Comparison of ENCODE assay signal across 11 cellular contexts in the genomic region with DNA sequence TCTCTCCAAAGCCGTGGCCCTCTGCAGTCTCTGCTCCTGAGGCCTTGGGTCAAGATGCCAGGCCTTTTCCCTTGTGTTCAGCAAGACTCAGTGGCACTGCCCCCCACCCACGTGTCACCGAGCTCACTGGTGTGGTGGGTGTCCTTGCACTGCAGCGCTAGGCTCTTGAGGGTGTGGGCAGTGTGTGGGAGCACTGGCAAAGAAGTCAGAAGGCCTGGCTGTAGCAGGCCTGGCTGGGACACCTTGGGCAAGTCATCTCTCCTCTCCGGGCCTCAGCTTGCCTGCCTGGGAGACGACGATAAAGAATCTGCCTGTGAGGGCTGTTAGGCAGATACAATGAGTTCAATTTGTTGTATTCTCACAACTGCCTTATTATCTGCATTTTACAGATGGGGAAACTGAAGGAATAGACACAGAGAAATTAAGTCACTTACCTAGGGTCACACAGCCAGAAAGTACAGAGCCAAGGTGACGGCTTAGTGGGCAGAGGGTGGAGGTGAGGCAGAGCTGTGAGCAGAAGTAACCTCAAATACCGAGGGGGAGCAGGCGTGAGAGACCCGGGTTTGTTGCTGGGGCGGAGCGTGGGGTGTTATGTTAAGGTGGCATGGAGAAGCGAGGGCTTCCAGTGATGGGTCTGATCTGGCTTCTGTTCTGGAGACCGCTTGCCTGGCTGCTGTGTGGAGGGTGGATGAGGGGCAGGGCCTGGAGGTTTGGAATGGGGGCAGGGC. TPM values are rescaled to one million over a fixed set of nuclear protein-coding genes. Genes with fewer than 3 reads are reported as not detected.
DNase-seq lines count a peak whose midpoint lies in the region; ATAC-seq, FAIRE-seq and TF ChIP-seq lines count a peak whose summit lies in the region.
"Had no signal": no experiment of that assay in that cellular context is flagged by ENCODE, and none has a peak within 500 bp of the region (broad histone marks: within the 10 kb centered on the region; RNA-seq: fewer than 3 reads in every experiment).

No MANE protein-coding gene starts in this region.

- H3K79me2 ChIP-seq in DND-41 (ENCODE audit: insufficient read depth, low read length) (peaks cover 27% of the 10 kb centered on the region), endothelial cell of umbilical vein (ENCODE audit: control insufficient read depth, insufficient read depth, low read length) (peaks cover 9% of the 10 kb centered on the region)

- dilution Hi-C loops in endothelial cell of umbilical vein (cut with MboI; ENCODE audit: extremely low pct_ligation_motif_present, low sequenced_read_pairs), result no loop called here

- intact Hi-C loops in endothelial cell of umbilical vein (cut with micrococcal nuclease), result no loop called here
- intact Hi-C loops in psoas muscle (cut with DNase I), result loop anchor here (5.0 kb wide), 2 partner anchors 36 to 76 kb away; a partner anchor contains a TSS

- no peak for FAIRE-seq in endothelial cell of umbilical vein (lab: Jason Lieb, UNC)
- no peak for FAIRE-seq in urothelium cell line (lab: Jason Lieb, UNC)

- no peaks in the 10 kb centered on the region for H3K27me3 ChIP-seq in DND-41 (ENCODE audit: insufficient read depth, low read length, poor library complexity)
- H3K27me3 ChIP-seq in WERI-Rb-1 (ENCODE audit: insufficient read depth, low read depth, severe bottlenecking), result no peaks in the 10 kb centered on the region
- H3K27me3 ChIP-seq in endothelial cell of umbilical vein (ENCODE audit: control insufficient read depth in 2 of 2, insufficient read depth in 2 of 2, low read length in 2 of 2), result no peaks in the 10 kb centered on the region
- no peaks in the 10 kb centered on the region for H3K27me3 ChIP-seq in psoas muscle (ENCODE audit: insufficient read depth in 3 of 3, low read length in 2 of 3)
- H3K27me3 ChIP-seq: foreskin keratinocyte had no signal

- BruUV-seq in endothelial cell of umbilical vein (replicated peaks; lab: Mats Ljungman, UMichigan), result no TSS peak

- POLR2A ChIA-PET in endothelial cell of umbilical vein (lab: Charles Lee), result no interaction called here

- H3K9me1 ChIP-seq in endothelial cell of umbilical vein (replicated peaks; ENCODE audit: control insufficient read depth, extremely low read depth, insufficient read depth, low read length), result no peaks in the 10 kb centered on the region

- H3K9ac ChIP-seq in DND-41 (ENCODE audit: low read depth, low read length) (peak overlapping the region; percentile 93; the same call in 1 of the 2 replicates), endothelial cell of umbilical vein (replicated peaks; ENCODE audit: extremely low read depth, insufficient read depth, low read length) (peak overlapping the region; percentile 62)

- peak overlapping the region; percentile 83 to 90; a peak in 3 of 4 replicates for H3K4me3 ChIP-seq in DND-41 (ENCODE audit: low read depth in 1 of 2, low read length in 2 of 2)
- H3K4me3 ChIP-seq in WERI-Rb-1 (ENCODE audit: low read depth, low read length), result peak overlapping the region; percentile 65; the same call in 1 of the 2 replicates
- H3K4me3 ChIP-seq in endothelial cell of umbilical vein (replicated peaks in 1 of 3; ENCODE audit: insufficient read depth in 1 of 3, low read depth in 1 of 3, low read length in 3 of 3), result peak overlapping the region in 2 of 3 experiments; percentile 50 to 51
- peak overlapping the region; percentile 87 for H3K4me3 ChIP-seq in psoas muscle

- no peak overlapping the region for H2AFZ ChIP-seq in DND-41 (ENCODE audit: low read depth, low read length)
- no peak overlapping the region for H2AFZ ChIP-seq in endothelial cell of umbilical vein (ENCODE audit: low read depth, low read length)

- DNase-seq in DND-41 (no peak), WERI-Rb-1 (no peak), endothelial cell of umbilical vein (ENCODE audit: low read depth, low spot score) (no peak), psoas muscle (no peak), AML-193 (lab: John Stamatoyannopoulos, UW) (no peak), urothelium cell line (ENCODE audit: low spot score) (no peak)
- DNase-seq: NCI-H446 treated with DMSO at 0.1 percent for 48 hours had no signal

- H3K4me2 ChIP-seq in DND-41 (ENCODE audit: insufficient read depth, low read length) (peak overlapping the region; percentile 99), endothelial cell of umbilical vein (ENCODE audit: insufficient read depth, low read length) (peak overlapping the region; percentile 68)

- H4K20me1 ChIP-seq in DND-41 (ENCODE audit: insufficient read depth, low read length) (peaks cover 31% of the 10 kb centered on the region; the same call in 1 of the 2 replicates), endothelial cell of umbilical vein (replicated peaks; ENCODE audit: control insufficient read depth, extremely low read depth, insufficient read depth, low read length) (no peaks in the 10 kb centered on the region)

- peaks cover 40% of the 10 kb centered on the region for H3K4me1 ChIP-seq in DND-41 (ENCODE audit: insufficient read depth, low read length)
- H3K4me1 ChIP-seq in endothelial cell of umbilical vein (ENCODE audit: control insufficient read depth, extremely low read depth, insufficient read depth, low read length), result peaks cover 12% of the 10 kb centered on the region
- H3K4me1 ChIP-seq in psoas muscle, result peaks cover 11% of the 10 kb centered on the region
- H3K4me1 ChIP-seq: foreskin keratinocyte had no signal

- 76 to 77% (median 77%) methylated on average over 15 of the region's 15 CpGs for WGBS in psoas muscle, 3 donors

- no peak for ATAC-seq in DND-41 (ENCODE audit: insufficient read depth, low read depth)
- no peak for ATAC-seq in psoas muscle
- no peak for ATAC-seq in HG03097 (IDR thresholded peaks at IDR 0.05; ENCODE audit: low FRiP score, unreplicated experiment)
- no peak for ATAC-seq in HG02678 (IDR thresholded peaks at IDR 0.05; ENCODE audit: unreplicated experiment)

- H3K9me3 ChIP-seq in DND-41 (ENCODE audit: insufficient read depth, low read length, severe bottlenecking) (no peaks in the 10 kb centered on the region), WERI-Rb-1 (ENCODE audit: severe bottlenecking) (no peaks in the 10 kb centered on the region), endothelial cell of umbilical vein (replicated peaks; ENCODE audit: control insufficient read depth, insufficient read depth, low read length) (no peaks in the 10 kb centered on the region), psoas muscle (no peaks in the 10 kb centered on the region)

- H3K27ac ChIP-seq in DND-41 (ENCODE audit: low read length) (peak overlapping the region; percentile 87; the same call in 1 of the 2 replicates), WERI-Rb-1 (no peak overlapping the region), endothelial cell of umbilical vein (ENCODE audit: insufficient read depth, low read depth, low read length) (no peak overlapping the region), psoas muscle (no peak overlapping the region)
- H3K27ac ChIP-seq: foreskin keratinocyte had no signal

- no peak for TF ChIP-seq POLR2A in endothelial cell of umbilical vein (IDR thresholded peaks at IDR 0.05; ENCODE audit: low read depth, low read length)

- TF ChIP-seq CTCF in DND-41 (IDR thresholded peaks at IDR 0.05; ENCODE audit: borderline replicate concordance, extremely low read depth, low read length, poor library complexity, severe bottlenecking), result no peak
- TF ChIP-seq CTCF in WERI-Rb-1 (IDR thresholded peaks at IDR 0.05; ENCODE audit: low read depth, low read length), result no peak
- TF ChIP-seq CTCF in endothelial cell of umbilical vein (IDR thresholded peaks at IDR 0.05; ENCODE audit: extremely low read depth in 1 of 2, insufficient read depth in 1 of 2, low read depth in 1 of 2, low read length in 2 of 2), result no peak
- TF ChIP-seq CTCF in psoas muscle (IDR thresholded peaks at IDR 0.05), result no peak

- peaks cover 16% of the 10 kb centered on the region for H3K36me3 ChIP-seq in DND-41 (ENCODE audit: insufficient read depth, low read length)
- peaks cover 11% of the 10 kb centered on the region for H3K36me3 ChIP-seq in WERI-Rb-1
- H3K36me3 ChIP-seq in endothelial cell of umbilical vein (ENCODE audit: control insufficient read depth in 2 of 2, extremely low read depth in 1 of 2, insufficient read depth in 2 of 2, low read length in 2 of 2), result peaks cover 3 to 8% of the 10 kb centered on the region in 2 experiments
- peaks cover 0 to 11% of the 10 kb centered on the region in 2 donors for H3K36me3 ChIP-seq in psoas muscle (ENCODE audit: insufficient read depth in 1 of 2, low read depth in 1 of 2)

- CTCF ChIA-PET in endothelial cell of umbilical vein (lab: Charles Lee), result interaction anchor here (1.1 to 2.4 kb wide), 2 partner anchors 9 to 12 kb away, joined by 7 to 20 read pairs; no protein-coding TSS in a partner anchor

RNA-seq across cellular contexts. Expression of a gene that starts 1.3 kb away (rescaled TPM):
- total RNA-seq in endothelial cell of umbilical vein (55.9 and 57.0 TPM in 2 replicates), psoas muscle (10 to 100 TPM; 22.5 to 31.2 (median 28.2) TPM)
- polyA plus RNA-seq in endothelial cell of umbilical vein (64.1 and 73.3 TPM in 2 replicates), psoas muscle (10 to 100 TPM; 24.1 to 51.9 (median 25.8) TPM)
- polyA plus RNA-seq in endothelial cell of umbilical vein (2011; cell fraction: cytosol; rRNA removed), result 45.0 and 54.0 TPM in 2 replicates
- 85.7 and 95.0 TPM in 2 replicates for polyA plus RNA-seq in endothelial cell of umbilical vein (2011; cell fraction: nucleus; rRNA removed)
- polyA plus RNA-seq in endothelial cell of umbilical vein (2012), result 54.6 and 56.8 TPM in 2 replicates
- 91.1 and 94.5 TPM in 2 replicates for polyA minus RNA-seq in endothelial cell of umbilical vein
- 12.0 TPM for polyA minus RNA-seq in endothelial cell of umbilical vein (2011; cell fraction: cytosol; rRNA and poly(A)+ RNA removed)
- polyA minus RNA-seq in endothelial cell of umbilical vein (2011; cell fraction: nucleus; rRNA and poly(A)+ RNA removed), result 30.8 and 33.2 TPM in 2 replicates

RNA-seq across cellular contexts. Expression of a gene that starts 18.2 kb away (rescaled TPM):
- total RNA-seq in endothelial cell of umbilical vein (not detected in 2 replicates), psoas muscle (not detected)
- polyA plus RNA-seq in endothelial cell of umbilical vein (not detected in 2 replicates), psoas muscle (under 1 TPM in 2 of 3 donors, not detected in 1; 0.04 to 0.62 TPM)
- polyA plus RNA-seq in endothelial cell of umbilical vein (2011; cell fraction: cytosol; rRNA removed), result not detected in 2 replicates
- polyA plus RNA-seq in endothelial cell of umbilical vein (2011; cell fraction: nucleus; rRNA removed), result not detected in 2 replicates
- polyA plus RNA-seq in endothelial cell of umbilical vein (2012), result not detected in 2 replicates
- polyA minus RNA-seq in endothelial cell of umbilical vein, result not detected in 2 replicates
- not detected for polyA minus RNA-seq in endothelial cell of umbilical vein (2011; cell fraction: cytosol; rRNA and poly(A)+ RNA removed)
- polyA minus RNA-seq in endothelial cell of umbilical vein (2011; cell fraction: nucleus; rRNA and poly(A)+ RNA removed), result not detected in 2 replicates
- total RNA-seq: foreskin keratinocyte, subcutaneous adipose tissue had no signal
- polyA plus RNA-seq: foreskin keratinocyte had no signal

RNA-seq across cellular contexts. Expression of a gene that starts 18.3 kb away (rescaled TPM):
- not detected in 2 replicates for total RNA-seq in endothelial cell of umbilical vein
- polyA plus RNA-seq in endothelial cell of umbilical vein, result 0.08 TPM in 1 of 2 replicates, not detected in the other
- 0.07 TPM in 1 of 2 replicates, not detected in the other for polyA plus RNA-seq in endothelial cell of umbilical vein (2011; cell fraction: cytosol; rRNA removed)
- polyA plus RNA-seq in endothelial cell of umbilical vein (2011; cell fraction: nucleus; rRNA removed), result 0.12 TPM in 1 of 2 replicates, not detected in the other
- polyA plus RNA-seq in endothelial cell of umbilical vein (2012), result not detected in 2 replicates
- polyA minus RNA-seq in endothelial cell of umbilical vein, result not detected in 2 replicates
- polyA minus RNA-seq in endothelial cell of umbilical vein (2011; cell fraction: cytosol; rRNA and poly(A)+ RNA removed), result not detected
- polyA minus RNA-seq in endothelial cell of umbilical vein (2011; cell fraction: nucleus; rRNA and poly(A)+ RNA removed), result not detected in 2 replicates
- total RNA-seq in psoas muscle, result 1 to 10 TPM in 1 of 4 donors, under 1 TPM in 3; 0.32 to 1.2 (median 0.78) TPM
- under 1 TPM; 0.34 to 0.42 (median 0.38) TPM for polyA plus RNA-seq in psoas muscle
- total RNA-seq: subcutaneous adipose tissue had no signal

RNA-seq across cellular contexts. Expression of a gene that starts 38.7 kb away (rescaled TPM):
- total RNA-seq in endothelial cell of umbilical vein, result 9.3 and 10.4 TPM in 2 replicates
- polyA plus RNA-seq in endothelial cell of umbilical vein, result 2.4 and 2.6 TPM in 2 replicates
- polyA plus RNA-seq in endothelial cell of umbilical vein (2011; cell fraction: cytosol; rRNA removed), result 3.2 and 4.2 TPM in 2 replicates
- 2.6 and 3.1 TPM in 2 replicates for polyA plus RNA-seq in endothelial cell of umbilical vein (2011; cell fraction: nucleus; rRNA removed)
- 6.2 TPM in 2 replicates for polyA plus RNA-seq in endothelial cell of umbilical vein (2012)
- 2.7 and 3.4 TPM in 2 replicates for polyA minus RNA-seq in endothelial cell of umbilical vein
- 4.4 TPM for polyA minus RNA-seq in endothelial cell of umbilical vein (2011; cell fraction: cytosol; rRNA and poly(A)+ RNA removed)
- 1.8 and 2.9 TPM in 2 replicates for polyA minus RNA-seq in endothelial cell of umbilical vein (2011; cell fraction: nucleus; rRNA and poly(A)+ RNA removed)
- under 1 TPM; 0.21 to 0.71 (median 0.37) TPM for total RNA-seq in psoas muscle
- polyA plus RNA-seq in psoas muscle, result 1 to 10 TPM in 1 of 3 donors, under 1 TPM in 2; 0.18 to 1.2 (median 0.23) TPM
